7 cellular contexts compared by ENCODE assay signal in genomic region chr19:892243-892996, GRCh38. TPM values are rescaled to one million over a fixed set of nuclear protein-coding genes. Genes with fewer than 3 reads are reported as not detected.
DNase-seq lines count a peak whose midpoint lies in the region; ATAC-seq, FAIRE-seq and TF ChIP-seq lines count a peak whose summit lies in the region.

No MANE protein-coding gene starts in this region.

- no peak for FAIRE-seq in urothelium cell line (lab: Jason Lieb, UNC)

- ATAC-seq in GM18909 (IDR thresholded peaks at IDR 0.05; ENCODE audit: poor library complexity, unreplicated experiment) (peak; percentile 24), HG02885 (IDR thresholded peaks at IDR 0.05; ENCODE audit: poor library complexity, unreplicated experiment) (peak; percentile 51), psoas muscle (peak; percentile 55 to 70 (median 64))

- H3K9me3 ChIP-seq in psoas muscle, result no peaks in the 10 kb centered on the region

- 2 to 6% (median 4%) methylated on average over 20 to 45 of the region's 46 CpGs for WGBS in psoas muscle, 3 donors

- no peaks in the 10 kb centered on the region for H3K4me1 ChIP-seq in psoas muscle

- intact Hi-C loops in psoas muscle (cut with DNase I), result no loop called here

- no peaks in the 10 kb centered on the region for H3K27me3 ChIP-seq in psoas muscle (ENCODE audit: insufficient read depth in 3 of 3, low read length in 2 of 3)

- peaks cover 9 to 42% of the 10 kb centered on the region in 2 donors for H3K36me3 ChIP-seq in psoas muscle (ENCODE audit: insufficient read depth in 1 of 2, low read depth in 1 of 2)

- H3K4me3 ChIP-seq in WI38 (ENCODE audit: low read depth, low read length), result peak overlapping the region; percentile 81
- peak overlapping the region; percentile 87 for H3K4me3 ChIP-seq in psoas muscle

- peak; percentile 59 for DNase-seq in germinal center (ENCODE audit: low spot score)
- no peak for DNase-seq in psoas muscle
- no peak for DNase-seq in SW480 (ENCODE audit: low spot score)
- no peak for DNase-seq in urothelium cell line (ENCODE audit: low spot score)

- peak overlapping the region; percentile 94 for H3K27ac ChIP-seq in psoas muscle

- no peak for TF ChIP-seq CTCF in WI38 (IDR thresholded peaks at IDR 0.05; ENCODE audit: low read depth, low read length)
- TF ChIP-seq CTCF in psoas muscle (IDR thresholded peaks at IDR 0.05), result no peak

RNA-seq across cellular contexts. Expression of gene MED16, which starts 0.6 kb away (rescaled TPM):
- 10 to 100 TPM; 47.0 to 66.5 (median 56.7) TPM for total RNA-seq in psoas muscle
- polyA plus RNA-seq in psoas muscle, result 10 to 100 TPM; 30.7 to 55.8 (median 51.3) TPM

RNA-seq across cellular contexts. Expression of gene RNU6-9, which starts 0.9 kb away (rescaled TPM):
- total RNA-seq in psoas muscle, result not detected
- polyA plus RNA-seq in psoas muscle, result not detected

RNA-seq across cellular contexts. Expression of gene R3HDM4, which starts 20.6 kb away (rescaled TPM):
- total RNA-seq in psoas muscle, result 10 to 100 TPM; 17.8 to 56.8 (median 50.6) TPM
- polyA plus RNA-seq in psoas muscle, result 10 to 100 TPM; 37.4 to 92.0 (median 60.8) TPM

RNA-seq across cellular contexts. Expression of gene KISS1R, which starts 24.7 kb away (rescaled TPM):
- total RNA-seq in psoas muscle, result not detected
- under 1 TPM in 1 of 3 donors, not detected in 2; 0.16 TPM for polyA plus RNA-seq in psoas muscle

RNA-seq across cellular contexts. Expression of gene CFD, which starts 33.0 kb away (rescaled TPM):
- 10 to 100 TPM; 56.8 to 79.9 (median 64.2) TPM for total RNA-seq in psoas muscle
- polyA plus RNA-seq in psoas muscle, result 100 to 1,000 TPM in 2 of 3 donors, 10 to 100 TPM in 1; 87.1 to 142 (median 142) TPM
